ENCODE assay signal across 12 cellular contexts in genomic region chr3:119597548-119598288, GRCh38. TPM values are rescaled to one million over a fixed set of nuclear protein-coding genes. Genes with fewer than 3 reads are reported as not detected.
DNase-seq lines count a peak whose midpoint lies in the region; ATAC-seq and TF ChIP-seq lines count a peak whose summit lies in the region.
"Had no signal": no experiment of that assay in that cellular context is flagged by ENCODE, and none has a peak within 500 bp of the region (broad histone marks: within the 10 kb centered on the region; RNA-seq: fewer than 3 reads in every experiment).

PLA1A (plus strand) TSS chr3:119597885; CDS start chr3:119597914, 29 bp downstream.

- H3K9me3 ChIP-seq in ascending aorta = no peaks in the 10 kb centered on the region
- H3K9me3 ChIP-seq in right lobe of liver = no peaks in the 10 kb centered on the region

- no peak within 1 kb of the TSS for H3K4me3 Mint-ChIP-seq in activated naive CD8-positive, alpha-beta T cell treated with anti-CD3 and anti-CD28 coated beads, Interleukin-2, amount 10 ng/mL, durations not matched to agents 7 days and 5 days
- H3K4me3 Mint-ChIP-seq in activated naive CD8-positive, alpha-beta T cell treated with anti-CD3 and anti-CD28 coated beads for 36 hours = no peak within 1 kb of the TSS
- H3K4me3 Mint-ChIP-seq in type B pancreatic cell = no peak within 1 kb of the TSS
- H3K4me3 Mint-ChIP-seq: activated naive CD8-positive, alpha-beta T cell had no signal

- intact Hi-C loops in ascending aorta (cut with DNase I) (no loop called here), right lobe of liver (cut with DNase I) (no loop called here)

- H3K27ac ChIP-seq in ascending aorta (no peak within 1 kb of the TSS), right lobe of liver (peak within 1 kb of the TSS; percentile 45 to 87 (median 51))
- H3K27ac ChIP-seq: epithelial cell of prostate had no signal

- H3K4me1 Mint-ChIP-seq in activated naive CD8-positive, alpha-beta T cell treated with anti-CD3 and anti-CD28 coated beads, Interleukin-2, amount 10 ng/mL, durations not matched to agents 7 days and 5 days = peaks cover 33% of the 10 kb centered on the region
- peaks cover 24% of the 10 kb centered on the region for H3K4me1 Mint-ChIP-seq in activated naive CD8-positive, alpha-beta T cell treated with anti-CD3 and anti-CD28 coated beads for 36 hours
- peaks cover 17% of the 10 kb centered on the region for H3K4me1 Mint-ChIP-seq in type B pancreatic cell (ENCODE audit: unreplicated experiment)

- no peak for TF ChIP-seq CTCF in ascending aorta (IDR thresholded peaks at IDR 0.05)
- no peak for TF ChIP-seq CTCF in right lobe of liver (IDR thresholded peaks at IDR 0.05)
- TF ChIP-seq CTCF in type B pancreatic cell (conservative IDR thresholded peaks at IDR 0.05) = no peak

- H3K27me3 ChIP-seq in ascending aorta = no peaks in the 10 kb centered on the region
- H3K27me3 ChIP-seq in right lobe of liver = no peaks in the 10 kb centered on the region

- H3K4me1 ChIP-seq in ascending aorta (no peaks in the 10 kb centered on the region), right lobe of liver (peaks cover 0 to 24% (median 10%) of the 10 kb centered on the region in 4 donors)

- no peaks in the 10 kb centered on the region for H3K27me3 Mint-ChIP-seq in activated naive CD8-positive, alpha-beta T cell treated with anti-CD3 and anti-CD28 coated beads, Interleukin-2, amount 10 ng/mL, durations not matched to agents 7 days and 5 days
- H3K27me3 Mint-ChIP-seq in activated naive CD8-positive, alpha-beta T cell treated with anti-CD3 and anti-CD28 coated beads for 36 hours = peaks cover 11% of the 10 kb centered on the region
- H3K27me3 Mint-ChIP-seq in type B pancreatic cell = no peaks in the 10 kb centered on the region

- H3K27ac Mint-ChIP-seq in activated naive CD8-positive, alpha-beta T cell treated with anti-CD3 and anti-CD28 coated beads, Interleukin-2, amount 10 ng/mL, durations not matched to agents 7 days and 5 days = peak within 1 kb of the TSS; percentile 14
- H3K27ac Mint-ChIP-seq in activated naive CD8-positive, alpha-beta T cell treated with anti-CD3 and anti-CD28 coated beads for 36 hours = no peak within 1 kb of the TSS
- peak within 1 kb of the TSS; percentile 11 for H3K27ac Mint-ChIP-seq in type B pancreatic cell
- H3K27ac Mint-ChIP-seq: activated naive CD8-positive, alpha-beta T cell had no signal

- no peaks in the 10 kb centered on the region for H3K36me3 Mint-ChIP-seq in activated naive CD8-positive, alpha-beta T cell treated with anti-CD3 and anti-CD28 coated beads, Interleukin-2, amount 10 ng/mL, durations not matched to agents 7 days and 5 days
- no peaks in the 10 kb centered on the region for H3K36me3 Mint-ChIP-seq in activated naive CD8-positive, alpha-beta T cell treated with anti-CD3 and anti-CD28 coated beads for 36 hours
- no peaks in the 10 kb centered on the region for H3K36me3 Mint-ChIP-seq in type B pancreatic cell
- H3K36me3 Mint-ChIP-seq: activated naive CD8-positive, alpha-beta T cell had no signal

- H3K4me3 ChIP-seq in ascending aorta = no peak within 1 kb of the TSS
- peak within 1 kb of the TSS in 2 of 3 donors; percentile 15 to 19 for H3K4me3 ChIP-seq in right lobe of liver

- peak; percentile 22 for TF ChIP-seq POLR2A in right lobe of liver (IDR thresholded peaks at IDR 0.05)

- POLR2A ChIA-PET in activated naive CD8-positive, alpha-beta T cell treated with anti-CD3 and anti-CD28 coated beads, Interleukin-2, amount 10 ng/mL, durations not matched to agents 7 days and 5 days (lab: Charles Lee) = no interaction called here

- no peaks in the 10 kb centered on the region for H3K36me3 ChIP-seq in ascending aorta
- H3K36me3 ChIP-seq in right lobe of liver = no peaks in the 10 kb centered on the region

- 21% methylated on average over 7 of the region's 7 CpGs for WGBS in right lobe of liver (ENCODE audit: insufficient coverage, low coverage, low lambda C conversion rate, missing lambda C conversion rate)

- no peaks in the 10 kb centered on the region for H3K9me3 Mint-ChIP-seq in activated naive CD8-positive, alpha-beta T cell treated with anti-CD3 and anti-CD28 coated beads, Interleukin-2, amount 10 ng/mL, durations not matched to agents 7 days and 5 days
- H3K9me3 Mint-ChIP-seq in activated naive CD8-positive, alpha-beta T cell treated with anti-CD3 and anti-CD28 coated beads for 36 hours = no peaks in the 10 kb centered on the region
- no peaks in the 10 kb centered on the region for H3K9me3 Mint-ChIP-seq in type B pancreatic cell

- ATAC-seq in activated naive CD8-positive, alpha-beta T cell treated with anti-CD3 and anti-CD28 coated beads, Interleukin-2, amount 10 ng/mL, durations not matched to agents 7 days and 5 days (ENCODE audit: low read depth) = no peak
- ATAC-seq in right lobe of liver (peak; percentile 78 to 86 (median 80)), HG02763 (IDR thresholded peaks at IDR 0.05; ENCODE audit: unreplicated experiment) (no peak)

- DNase-seq in activated naive CD8-positive, alpha-beta T cell treated with anti-CD3 and anti-CD28 coated beads, Interleukin-2, amount 10 ng/mL, durations not matched to agents 7 days and 5 days = no peak
- no peak for DNase-seq in activated naive CD8-positive, alpha-beta T cell treated with anti-CD3 and anti-CD28 coated beads for 36 hours
- no peak for DNase-seq in ascending aorta (ENCODE audit: low spot score in 2 of 2)
- no peak for DNase-seq in right lobe of liver
- no peak for DNase-seq in type B pancreatic cell (ENCODE audit: extremely low spot score, unreplicated experiment)
- no peak for DNase-seq in stimulated activated naive CD4-positive, alpha-beta T cell (lab: John Stamatoyannopoulos, UW)
- no peak for DNase-seq in MV-4-11 (lab: John Stamatoyannopoulos, UW)
- DNase-seq: activated CD4-positive, alpha-beta T cell treated with anti-CD3 and anti-CD28 coated beads for 4 hours; NCI-H2171 had no signal

RNA-seq across cellular contexts. Expression of gene PLA1A, which starts in this region (rescaled TPM):
- total RNA-seq in activated naive CD8-positive, alpha-beta T cell treated with anti-CD3 and anti-CD28 coated beads, Interleukin-2, amount 10 ng/mL, durations not matched to agents 7 days and 5 days = under 1 TPM in 1 of 2 experiments, not detected in 1; 0.19 TPM
- total RNA-seq in activated naive CD8-positive, alpha-beta T cell treated with anti-CD3 and anti-CD28 coated beads for 36 hours = not detected
- total RNA-seq in ascending aorta (15.0 TPM), right lobe of liver (10 to 100 TPM in 5 of 6 experiments, 1 to 10 TPM in 1; 9.9 to 30.2 (median 15.9) TPM), type B pancreatic cell (ENCODE audit: low replicate concordance) (0.64 and 1.6 TPM in 2 replicates)

Comparison
In these comparisons a context has a peak if more than half of its experiments do, and no peak if none do; other contexts are left out.
1. ATAC-seq: peak in right lobe of liver (4 of 4); none in activated naive CD8-positive, alpha-beta T cell treated with anti-CD3 and anti-CD28 coated beads, Interleukin-2, amount 10 ng/mL, durations not matched to agents 7 days and 5 days (single experiment) and HG02763 (single experiment).
2. H3K27ac ChIP-seq: peak in right lobe of liver (3 of 3); none in ascending aorta (0 of 2).
3. H3K4me3 ChIP-seq: peak in right lobe of liver (2 of 3); none in ascending aorta (0 of 2).